In the genomic region with DNA sequence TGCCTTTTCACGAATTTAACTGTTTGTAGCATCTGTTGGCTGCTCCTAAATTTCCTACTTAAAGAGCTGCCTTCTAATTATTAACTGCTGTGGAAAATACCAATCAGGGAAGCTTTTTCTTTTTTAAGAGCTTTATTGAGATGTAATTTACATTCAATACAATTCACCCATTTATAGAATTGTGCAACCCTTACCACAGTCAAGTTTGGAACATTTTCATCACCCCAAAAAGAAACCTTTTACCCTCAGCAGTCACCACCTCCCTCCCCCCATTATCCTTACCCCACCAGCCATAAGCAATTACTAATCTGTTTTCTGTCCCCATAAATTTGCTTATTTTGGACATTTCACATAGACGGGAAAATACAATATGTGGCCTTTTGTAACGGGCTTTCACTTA, we compare ENCODE assay signal across 8 cellular contexts. TPM values are rescaled to one million over a fixed set of nuclear protein-coding genes. Genes with fewer than 3 reads are reported as not detected.
DNase-seq lines count a peak whose midpoint lies in the region; ATAC-seq, FAIRE-seq and TF ChIP-seq lines count a peak whose summit lies in the region.

No MANE protein-coding gene starts in this region.

- DNase-seq in NOMO-1 treated with DMSO at 0.1 percent for 48 hours (lab: John Stamatoyannopoulos, UW; ENCODE audit: unreplicated experiment) (peak; percentile 7), NOMO-1 (lab: John Stamatoyannopoulos, UW; ENCODE audit: unreplicated experiment in 2 of 2) (no peak), NOMO-1 treated with dmso at 0.1 percent for 144 hours (lab: John Stamatoyannopoulos, UW; ENCODE audit: unreplicated experiment) (no peak), globus pallidus (ENCODE audit: low spot score) (no peak), RCC 7860 (ENCODE audit: low spot score) (no peak)
- DNase-seq in activated CD8-positive, alpha-beta T cell treated with anti-CD3 and anti-CD28 coated beads for 36 hours = peak; percentile 7

- H3K27me3 ChIP-seq in iPS-15b (ENCODE audit: control insufficient read depth, insufficient read depth, low read length) (no peaks in the 10 kb centered on the region), stomach smooth muscle (ENCODE audit: control insufficient read depth in 1 of 2, insufficient read depth in 2 of 2, low read length in 2 of 2) (no peaks in the 10 kb centered on the region)

- peak overlapping the region; percentile 76 for H3K9ac ChIP-seq in iPS-15b (ENCODE audit: low read depth, low read length)
- H3K9ac ChIP-seq in stomach smooth muscle (ENCODE audit: low read length in 2 of 2) = peak overlapping the region; percentile 96

- no peak for TF ChIP-seq CTCF in activated CD8-positive, alpha-beta T cell treated with anti-CD3 and anti-CD28 coated beads for 36 hours (IDR thresholded peaks at IDR 0.05)

- CTCF ChIA-PET in activated CD8-positive, alpha-beta T cell treated with anti-CD3 and anti-CD28 coated beads for 36 hours (lab: Charles Lee) = interaction anchor here (0.9 to 5.7 kb wide), 6 partner anchors 8 to 128 kb away, joined by 3 to 31 read pairs (median 4); no protein-coding TSS in a partner anchor

- ATAC-seq in activated CD8-positive, alpha-beta T cell treated with anti-CD3 and anti-CD28 coated beads for 36 hours = no peak

- peaks cover 30% of the 10 kb centered on the region for H3K4me1 Mint-ChIP-seq in activated CD8-positive, alpha-beta T cell treated with anti-CD3 and anti-CD28 coated beads for 36 hours (ENCODE audit: low read depth)

- H3K27ac ChIP-seq in stomach smooth muscle (ENCODE audit: low read length) = peak overlapping the region; percentile 96

- intact Hi-C loops in activated CD8-positive, alpha-beta T cell treated with anti-CD3 and anti-CD28 coated beads for 36 hours (cut with micrococcal nuclease) = loop anchor here (5.0 kb wide), 3 partner anchors 69 to 154 kb away; a partner anchor contains a TSS

- no peaks in the 10 kb centered on the region for H3K9me3 Mint-ChIP-seq in activated CD8-positive, alpha-beta T cell treated with anti-CD3 and anti-CD28 coated beads for 36 hours

- H3K4me1 ChIP-seq in iPS-15b (ENCODE audit: control insufficient read depth, insufficient read depth, low read length) (peaks cover 17% of the 10 kb centered on the region), stomach smooth muscle (ENCODE audit: control insufficient read depth, insufficient read depth, low read length) (peaks cover 8% of the 10 kb centered on the region)

- FAIRE-seq in RCC 7860 (lab: Jason Lieb, UNC) = no peak

- H3K27me3 Mint-ChIP-seq in activated CD8-positive, alpha-beta T cell treated with anti-CD3 and anti-CD28 coated beads for 36 hours = no peaks in the 10 kb centered on the region

- H3K4me3 ChIP-seq in iPS-15b (ENCODE audit: low read depth, low read length) = peak overlapping the region; percentile 92
- H3K4me3 ChIP-seq in stomach smooth muscle (ENCODE audit: low read length in 2 of 2) = peak overlapping the region; percentile 91 to 99

- H3K36me3 Mint-ChIP-seq in activated CD8-positive, alpha-beta T cell treated with anti-CD3 and anti-CD28 coated beads for 36 hours (ENCODE audit: low read depth) = peaks cover 37% of the 10 kb centered on the region

- peak overlapping the region; percentile 98 for H3K27ac Mint-ChIP-seq in activated CD8-positive, alpha-beta T cell treated with anti-CD3 and anti-CD28 coated beads for 36 hours

- H3K9me3 ChIP-seq in iPS-15b (ENCODE audit: control insufficient read depth, insufficient read depth, low read length) (no peaks in the 10 kb centered on the region), stomach smooth muscle (ENCODE audit: control insufficient read depth in 2 of 2, low read length in 2 of 2) (no peaks in the 10 kb centered on the region)

- H3K36me3 ChIP-seq in iPS-15b (ENCODE audit: control insufficient read depth, insufficient read depth, low read length) (peaks cover 2% of the 10 kb centered on the region), stomach smooth muscle (ENCODE audit: control insufficient read depth in 2 of 2, insufficient read depth in 2 of 2, low read length in 2 of 2) (no peaks in the 10 kb centered on the region)

- POLR2A ChIA-PET in activated CD8-positive, alpha-beta T cell treated with anti-CD3 and anti-CD28 coated beads for 36 hours (lab: Charles Lee) = interaction anchor here (1.0 to 2.1 kb wide), 4 partner anchors 17 to 156 kb away, joined by 4 to 9 read pairs (median 8); a partner anchor contains a TSS

- H3K4me3 Mint-ChIP-seq in activated CD8-positive, alpha-beta T cell treated with anti-CD3 and anti-CD28 coated beads for 36 hours = peak overlapping the region; percentile 100

RNA-seq across cellular contexts. Expression of a gene that starts 1.4 kb away (rescaled TPM):
- 10 to 100 TPM; 28.2 to 30.0 TPM for total RNA-seq in activated CD8-positive, alpha-beta T cell treated with anti-CD3 and anti-CD28 coated beads for 36 hours

Comparison
In these comparisons a context has a peak if more than half of its experiments do, and no peak if none do; other contexts are left out.
1. DNase-seq: peak in NOMO-1 treated with DMSO at 0.1 percent for 48 hours (single experiment) and activated CD8-positive, alpha-beta T cell treated with anti-CD3 and anti-CD28 coated beads for 36 hours (single experiment); none in NOMO-1 (0 of 2), NOMO-1 treated with dmso at 0.1 percent for 144 hours (single experiment), globus pallidus (single experiment) and RCC 7860 (single experiment).